11 cellular contexts compared by ENCODE assay signal in the genomic region with DNA sequence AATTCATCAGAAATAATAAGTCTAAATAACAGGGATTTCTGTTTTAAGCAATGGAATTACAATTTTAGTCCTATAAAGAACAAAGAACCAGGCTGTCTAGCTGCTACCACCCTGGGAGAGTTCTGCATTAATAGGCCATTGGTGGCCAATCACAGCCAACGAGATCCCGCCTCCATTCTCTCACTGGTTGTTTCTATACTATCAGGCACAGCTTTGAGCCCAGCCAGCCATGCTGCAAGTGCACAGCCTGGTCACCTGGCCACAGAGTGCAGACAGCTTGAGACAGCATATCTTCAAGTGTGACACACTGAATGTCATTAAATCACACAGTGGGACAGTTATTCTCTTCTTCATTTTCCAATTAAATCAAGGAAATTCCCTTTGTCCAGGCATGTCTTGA. TPM values are rescaled to one million over a fixed set of nuclear protein-coding genes. Genes with fewer than 3 reads are reported as not detected.
DNase-seq lines count a peak whose midpoint lies in the region; ATAC-seq and TF ChIP-seq lines count a peak whose summit lies in the region.
"Had no signal": no experiment of that assay in that cellular context is flagged by ENCODE, and none has a peak within 500 bp of the region (broad histone marks: within the 10 kb centered on the region; RNA-seq: fewer than 3 reads in every experiment).

No MANE protein-coding gene starts in this region.

- H3K4me3 ChIP-seq in H7 (ENCODE audit: insufficient read depth, low read depth, low read length) = no peak overlapping the region

- ATAC-seq in SK-N-SH treated with all-trans-retinoic acid at 6 μM for 48 hours = peak; percentile 78; the same call in 2 of the 3 replicates
- ATAC-seq in GM19455 (IDR thresholded peaks at IDR 0.05; ENCODE audit: unreplicated experiment) = no peak
- no peak for ATAC-seq in GM21529 (IDR thresholded peaks at IDR 0.05; ENCODE audit: unreplicated experiment)

- no peaks in the 10 kb centered on the region for H3K27me3 ChIP-seq in H7 (ENCODE audit: control insufficient read depth, insufficient read depth, low read length)

- peak; percentile 10 for DNase-seq in COR-L47 (lab: John Stamatoyannopoulos, UW)
- peak; percentile 74 for DNase-seq in H7
- DNase-seq in islet precursor cell = peak; percentile 82
- DNase-seq in GM19238 (ENCODE audit: insufficient read length, low spot score) = no peak
- DNase-seq in NCI-H1105 (lab: John Stamatoyannopoulos, UW) = no peak
- DNase-seq: activated CD4-positive, alpha-beta T cell treated with anti-CD3 and anti-CD28 coated beads for 4 hours; DMS79 treated with DMSO at 0.1 percent for 48 hours; effector memory CD4-positive, alpha-beta T cell had no signal

- H3K36me3 ChIP-seq in H7 (replicated peaks; ENCODE audit: control insufficient read depth, insufficient read depth, low read length) = no peaks in the 10 kb centered on the region

TF ChIP-seq in SK-N-SH treated with all-trans-retinoic acid at 6 μM for 48 hours, 23 proteins besides CTCF, POLR2A, EP300 and RAD21:
- TF ChIP-seq GLIS3 (CRISPR knock-in tag; IDR thresholded peaks at IDR 0.05) (no peak), PPARA (CRISPR knock-in tag; IDR thresholded peaks at IDR 0.05; ENCODE audit: borderline replicate concordance) (no peak), ISL1 (CRISPR knock-in tag; IDR thresholded peaks at IDR 0.05) (no peak), SNAI2 (CRISPR knock-in tag; IDR thresholded peaks at IDR 0.05) (no peak), ZNF565 (CRISPR knock-in tag; conservative IDR thresholded peaks at IDR 0.05; ENCODE audit: low read depth) (no peak), OSR1 (CRISPR knock-in tag; IDR thresholded peaks at IDR 0.05) (no peak), ZFP3 (CRISPR knock-in tag; IDR thresholded peaks at IDR 0.05) (no peak), TCF4 (CRISPR knock-in tag; IDR thresholded peaks at IDR 0.05; ENCODE audit: borderline replicate concordance) (no peak), BACH2 (CRISPR knock-in tag; IDR thresholded peaks at IDR 0.05; ENCODE audit: borderline replicate concordance) (no peak), ZC3H10 (CRISPR knock-in tag; IDR thresholded peaks at IDR 0.05) (no peak), ZFP30 (CRISPR knock-in tag; IDR thresholded peaks at IDR 0.05) (no peak), ZNF8 (CRISPR knock-in tag; IDR thresholded peaks at IDR 0.05) (no peak), TOX (CRISPR knock-in tag; IDR thresholded peaks at IDR 0.05; ENCODE audit: borderline replicate concordance) (no peak), CSDC2 (CRISPR knock-in tag; IDR thresholded peaks at IDR 0.05) (no peak), ZNF70 (CRISPR knock-in tag; IDR thresholded peaks at IDR 0.05) (no peak)
- TF ChIP-seq, protein P1, sequence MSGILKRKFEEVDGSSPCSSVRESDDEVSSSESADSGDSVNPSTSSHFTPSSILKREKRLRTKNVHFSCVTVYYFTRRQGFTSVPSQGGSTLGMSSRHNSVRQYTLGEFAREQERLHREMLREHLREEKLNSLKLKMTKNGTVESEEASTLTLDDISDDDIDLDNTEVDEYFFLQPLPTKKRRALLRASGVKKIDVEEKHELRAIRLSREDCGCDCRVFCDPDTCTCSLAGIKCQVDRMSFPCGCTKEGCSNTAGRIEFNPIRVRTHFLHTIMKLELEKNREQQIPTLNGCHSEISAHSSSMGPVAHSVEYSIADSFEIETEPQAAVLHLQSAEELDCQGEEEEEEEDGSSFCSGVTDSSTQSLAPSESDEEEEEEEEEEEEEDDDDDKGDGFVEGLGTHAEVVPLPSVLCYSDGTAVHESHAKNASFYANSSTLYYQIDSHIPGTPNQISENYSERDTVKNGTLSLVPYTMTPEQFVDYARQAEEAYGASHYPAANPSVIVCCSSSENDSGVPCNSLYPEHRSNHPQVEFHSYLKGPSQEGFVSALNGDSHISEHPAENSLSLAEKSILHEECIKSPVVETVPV (CRISPR knock-in tag; IDR thresholded peaks at IDR 0.05) = no peak
- TF ChIP-seq, protein P2, sequence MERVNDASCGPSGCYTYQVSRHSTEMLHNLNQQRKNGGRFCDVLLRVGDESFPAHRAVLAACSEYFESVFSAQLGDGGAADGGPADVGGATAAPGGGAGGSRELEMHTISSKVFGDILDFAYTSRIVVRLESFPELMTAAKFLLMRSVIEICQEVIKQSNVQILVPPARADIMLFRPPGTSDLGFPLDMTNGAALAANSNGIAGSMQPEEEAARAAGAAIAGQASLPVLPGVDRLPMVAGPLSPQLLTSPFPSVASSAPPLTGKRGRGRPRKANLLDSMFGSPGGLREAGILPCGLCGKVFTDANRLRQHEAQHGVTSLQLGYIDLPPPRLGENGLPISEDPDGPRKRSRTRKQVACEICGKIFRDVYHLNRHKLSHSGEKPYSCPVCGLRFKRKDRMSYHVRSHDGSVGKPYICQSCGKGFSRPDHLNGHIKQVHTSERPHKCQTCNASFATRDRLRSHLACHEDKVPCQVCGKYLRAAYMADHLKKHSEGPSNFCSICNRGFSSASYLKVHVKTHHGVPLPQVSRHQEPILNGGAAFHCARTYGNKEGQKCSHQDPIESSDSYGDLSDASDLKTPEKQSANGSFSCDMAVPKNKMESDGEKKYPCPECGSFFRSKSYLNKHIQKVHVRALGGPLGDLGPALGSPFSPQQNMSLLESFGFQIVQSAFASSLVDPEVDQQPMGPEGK (CRISPR knock-in tag; IDR thresholded peaks at IDR 0.05; ENCODE audit: borderline replicate concordance) = no peak
- TF ChIP-seq, protein P3, sequence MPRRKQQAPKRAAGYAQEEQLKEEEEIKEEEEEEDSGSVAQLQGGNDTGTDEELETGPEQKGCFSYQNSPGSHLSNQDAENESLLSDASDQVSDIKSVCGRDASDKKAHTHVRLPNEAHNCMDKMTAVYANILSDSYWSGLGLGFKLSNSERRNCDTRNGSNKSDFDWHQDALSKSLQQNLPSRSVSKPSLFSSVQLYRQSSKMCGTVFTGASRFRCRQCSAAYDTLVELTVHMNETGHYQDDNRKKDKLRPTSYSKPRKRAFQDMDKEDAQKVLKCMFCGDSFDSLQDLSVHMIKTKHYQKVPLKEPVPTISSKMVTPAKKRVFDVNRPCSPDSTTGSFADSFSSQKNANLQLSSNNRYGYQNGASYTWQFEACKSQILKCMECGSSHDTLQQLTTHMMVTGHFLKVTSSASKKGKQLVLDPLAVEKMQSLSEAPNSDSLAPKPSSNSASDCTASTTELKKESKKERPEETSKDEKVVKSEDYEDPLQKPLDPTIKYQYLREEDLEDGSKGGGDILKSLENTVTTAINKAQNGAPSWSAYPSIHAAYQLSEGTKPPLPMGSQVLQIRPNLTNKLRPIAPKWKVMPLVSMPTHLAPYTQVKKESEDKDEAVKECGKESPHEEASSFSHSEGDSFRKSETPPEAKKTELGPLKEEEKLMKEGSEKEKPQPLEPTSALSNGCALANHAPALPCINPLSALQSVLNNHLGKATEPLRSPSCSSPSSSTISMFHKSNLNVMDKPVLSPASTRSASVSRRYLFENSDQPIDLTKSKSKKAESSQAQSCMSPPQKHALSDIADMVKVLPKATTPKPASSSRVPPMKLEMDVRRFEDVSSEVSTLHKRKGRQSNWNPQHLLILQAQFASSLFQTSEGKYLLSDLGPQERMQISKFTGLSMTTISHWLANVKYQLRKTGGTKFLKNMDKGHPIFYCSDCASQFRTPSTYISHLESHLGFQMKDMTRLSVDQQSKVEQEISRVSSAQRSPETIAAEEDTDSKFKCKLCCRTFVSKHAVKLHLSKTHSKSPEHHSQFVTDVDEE (CRISPR knock-in tag; IDR thresholded peaks at IDR 0.05) = no peak
- TF ChIP-seq, protein P4, sequence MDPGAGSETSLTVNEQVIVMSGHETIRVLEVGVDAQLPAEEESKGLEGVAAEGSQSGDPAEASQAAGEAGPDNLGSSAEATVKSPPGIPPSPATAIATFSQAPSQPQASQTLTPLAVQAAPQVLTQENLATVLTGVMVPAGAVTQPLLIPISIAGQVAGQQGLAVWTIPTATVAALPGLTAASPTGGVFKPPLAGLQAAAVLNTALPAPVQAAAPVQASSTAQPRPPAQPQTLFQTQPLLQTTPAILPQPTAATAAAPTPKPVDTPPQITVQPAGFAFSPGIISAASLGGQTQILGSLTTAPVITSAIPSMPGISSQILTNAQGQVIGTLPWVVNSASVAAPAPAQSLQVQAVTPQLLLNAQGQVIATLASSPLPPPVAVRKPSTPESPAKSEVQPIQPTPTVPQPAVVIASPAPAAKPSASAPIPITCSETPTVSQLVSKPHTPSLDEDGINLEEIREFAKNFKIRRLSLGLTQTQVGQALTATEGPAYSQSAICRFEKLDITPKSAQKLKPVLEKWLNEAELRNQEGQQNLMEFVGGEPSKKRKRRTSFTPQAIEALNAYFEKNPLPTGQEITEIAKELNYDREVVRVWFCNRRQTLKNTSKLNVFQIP (CRISPR knock-in tag; IDR thresholded peaks at IDR 0.05; ENCODE audit: borderline replicate concordance, low read depth) = no peak
- TF ChIP-seq, protein P5, sequence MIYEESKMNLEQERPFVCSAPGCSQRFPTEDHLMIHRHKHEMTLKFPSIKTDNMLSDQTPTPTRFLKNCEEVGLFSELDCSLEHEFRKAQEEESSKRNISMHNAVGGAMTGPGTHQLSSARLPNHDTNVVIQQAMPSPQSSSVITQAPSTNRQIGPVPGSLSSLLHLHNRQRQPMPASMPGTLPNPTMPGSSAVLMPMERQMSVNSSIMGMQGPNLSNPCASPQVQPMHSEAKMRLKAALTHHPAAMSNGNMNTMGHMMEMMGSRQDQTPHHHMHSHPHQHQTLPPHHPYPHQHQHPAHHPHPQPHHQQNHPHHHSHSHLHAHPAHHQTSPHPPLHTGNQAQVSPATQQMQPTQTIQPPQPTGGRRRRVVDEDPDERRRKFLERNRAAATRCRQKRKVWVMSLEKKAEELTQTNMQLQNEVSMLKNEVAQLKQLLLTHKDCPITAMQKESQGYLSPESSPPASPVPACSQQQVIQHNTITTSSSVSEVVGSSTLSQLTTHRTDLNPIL (CRISPR knock-in tag; IDR thresholded peaks at IDR 0.05; ENCODE audit: low read depth) = no peak

RNA-seq across cellular contexts. Expression of a gene that starts 16.1 kb away (rescaled TPM):
- total RNA-seq in H7 (2014; rRNA removed; shearing (Covaris generic)) = 3.8 and 5.8 TPM in 2 replicates

Comparison
In these comparisons a context has a peak if more than half of its experiments do, and no peak if none do; other contexts are left out.
1. DNase-seq: peak in COR-L47 (single experiment), H7 (single experiment) and islet precursor cell (single experiment); none in GM19238 (single experiment) and NCI-H1105 (single experiment).